ENCODE assay signal across 13 cellular contexts in genomic region chr11:12239396-12240298, GRCh38.
A peak's percentile ranks its signal among the peaks of the same experiment; 100 is the strongest.
DNase-seq lines count a peak whose midpoint lies in the region; ATAC-seq and TF ChIP-seq lines count a peak whose summit lies in the region.
"Had no signal": no experiment of that assay in that cellular context is flagged by ENCODE, and none has a peak within 500 bp of the region (broad histone marks: within the 10 kb centered on the region; RNA-seq: fewer than 3 reads in every experiment).

No MANE protein-coding gene starts in this region.

- H3K27me3 ChIP-seq in MM.1S (replicated peaks; ENCODE audit: insufficient read depth, low read length) (no peaks in the 10 kb centered on the region), HAP-1 (ENCODE audit: low read depth) (no peaks in the 10 kb centered on the region)
- H3K27me3 ChIP-seq: heart left ventricle had no signal

- H3K27ac Mint-ChIP-seq in chondrocyte (ENCODE audit: unreplicated experiment) = peak overlapping the region; percentile 27
- H3K27ac Mint-ChIP-seq: activated CD8-positive, alpha-beta T cell treated with anti-CD3 and anti-CD28 coated beads, Interleukin-2, amount 10 ng/mL, durations not matched to agents 7 days and 5 days; activated naive CD4-positive, alpha-beta T cell treated with anti-CD3 and anti-CD28 coated beads, Interleukin-2, amount 50 U/mL, for 72 hours; CD8-positive, alpha-beta T cell; effector memory CD8-positive, alpha-beta T cell had no signal

- no peak overlapping the region for H3K4me3 Mint-ChIP-seq in chondrocyte (ENCODE audit: unreplicated experiment)
- H3K4me3 Mint-ChIP-seq: activated CD8-positive, alpha-beta T cell treated with anti-CD3 and anti-CD28 coated beads, Interleukin-2, amount 10 ng/mL, durations not matched to agents 7 days and 5 days; CD8-positive, alpha-beta T cell; effector memory CD8-positive, alpha-beta T cell had no signal

- H3K9me3 Mint-ChIP-seq in chondrocyte (ENCODE audit: low read depth) = no peaks in the 10 kb centered on the region
- H3K9me3 Mint-ChIP-seq: CD8-positive, alpha-beta T cell; effector memory CD8-positive, alpha-beta T cell had no signal

- H3K4me1 ChIP-seq in MM.1S (ENCODE audit: low read length) (peaks cover 60% of the 10 kb centered on the region), HAP-1 (no peaks in the 10 kb centered on the region)

- peaks cover 53% of the 10 kb centered on the region for H3K4me1 Mint-ChIP-seq in chondrocyte (ENCODE audit: low read depth)

- H4K20me1 ChIP-seq in MM.1S (ENCODE audit: insufficient read depth, low read length) = no peaks in the 10 kb centered on the region

- peak overlapping the region; percentile 20; the same call in 1 of the 2 replicates for H3K9ac ChIP-seq in MM.1S (ENCODE audit: low read length)

- peak overlapping the region; percentile 32 for H3K4me2 ChIP-seq in MM.1S (ENCODE audit: low read depth, low read length)

- peak overlapping the region; percentile 76 for H3K27ac ChIP-seq in MM.1S (ENCODE audit: low read length)

- H3K9me3 ChIP-seq in MM.1S (replicated peaks; ENCODE audit: insufficient read depth, low read length) = no peaks in the 10 kb centered on the region
- no peaks in the 10 kb centered on the region for H3K9me3 ChIP-seq in HAP-1
- H3K9me3 ChIP-seq: heart left ventricle had no signal

- no peaks in the 10 kb centered on the region for H3K79me2 ChIP-seq in MM.1S (ENCODE audit: low read length)

- DNase-seq in CD1c-positive myeloid dendritic cell (ENCODE audit: extremely low spot score) (peak; percentile 3), MM.1S (peak; percentile 65), chondrocyte (ENCODE audit: low spot score) (no peak), mucosa of gallbladder (ENCODE audit: low spot score) (peak; percentile 77), HAP-1 (ENCODE audit: low spot score in 2 of 2) (no peak), SKM-1 treated with dmso at 0.1 percent for 144 hours (lab: John Stamatoyannopoulos, UW; ENCODE audit: unreplicated experiment) (no peak), NCI-H2227 (lab: John Stamatoyannopoulos, UW; ENCODE audit: unreplicated experiment) (no peak)
- DNase-seq: activated CD8-positive, alpha-beta T cell treated with anti-CD3 and anti-CD28 coated beads, Interleukin-2, amount 10 ng/mL, durations not matched to agents 7 days and 5 days; CD8-positive, alpha-beta T cell; effector memory CD8-positive, alpha-beta T cell; heart left ventricle had no signal

- ATAC-seq in GM18511 (IDR thresholded peaks at IDR 0.05; ENCODE audit: unreplicated experiment) = no peak
- ATAC-seq: activated CD8-positive, alpha-beta T cell treated with anti-CD3 and anti-CD28 coated beads, Interleukin-2, amount 10 ng/mL, durations not matched to agents 7 days and 5 days; activated naive CD4-positive, alpha-beta T cell treated with anti-CD3 and anti-CD28 coated beads, Interleukin-2, amount 50 U/mL, for 72 hours; CD8-positive, alpha-beta T cell; effector memory CD8-positive, alpha-beta T cell had no signal

- peaks cover 10% of the 10 kb centered on the region for H3F3A ChIP-seq in MM.1S (ENCODE audit: insufficient read depth, low read length)

- in situ Hi-C loops in HAP-1 (cut with MboI; ENCODE audit: low sequenced_read_pairs) = loop anchor here (5.0 kb wide), 1 partner anchor 192 kb away; no protein-coding TSS in a partner anchor

- H3K36me3 Mint-ChIP-seq in chondrocyte (ENCODE audit: low read depth) = peaks cover 51% of the 10 kb centered on the region

- H3K27me3 Mint-ChIP-seq in chondrocyte (ENCODE audit: low read depth) = no peaks in the 10 kb centered on the region
- H3K27me3 Mint-ChIP-seq: effector memory CD8-positive, alpha-beta T cell had no signal

- no peak overlapping the region for H3K4me3 ChIP-seq in MM.1S (ENCODE audit: low read length)
- H3K4me3 ChIP-seq in HAP-1 = no peak overlapping the region
- H3K4me3 ChIP-seq: heart left ventricle had no signal

- no peaks in the 10 kb centered on the region for H3K9me2 ChIP-seq in MM.1S (replicated peaks; ENCODE audit: insufficient read depth, low read length)

- TF ChIP-seq CTCF in MM.1S (IDR thresholded peaks at IDR 0.05; ENCODE audit: low read length) (no peak), chondrocyte (IDR thresholded peaks at IDR 0.05) (no peak)

- H3K36me3 ChIP-seq in MM.1S (replicated peaks; ENCODE audit: insufficient read depth, low read length) (no peaks in the 10 kb centered on the region), HAP-1 (replicated peaks) (no peaks in the 10 kb centered on the region)

- peak overlapping the region; percentile 72 for H2AFZ ChIP-seq in MM.1S (ENCODE audit: low read length)

Comparison
In these comparisons a context has a peak if more than half of its experiments do, and no peak if none do; other contexts are left out.
1. DNase-seq: peak in CD1c-positive myeloid dendritic cell (single experiment), MM.1S (single experiment) and mucosa of gallbladder (single experiment); none in chondrocyte (single experiment), HAP-1 (0 of 2), SKM-1 treated with dmso at 0.1 percent for 144 hours (single experiment) and NCI-H2227 (single experiment).